Comparison of ENCODE assay signal across 32 cellular contexts in the genomic region with DNA sequence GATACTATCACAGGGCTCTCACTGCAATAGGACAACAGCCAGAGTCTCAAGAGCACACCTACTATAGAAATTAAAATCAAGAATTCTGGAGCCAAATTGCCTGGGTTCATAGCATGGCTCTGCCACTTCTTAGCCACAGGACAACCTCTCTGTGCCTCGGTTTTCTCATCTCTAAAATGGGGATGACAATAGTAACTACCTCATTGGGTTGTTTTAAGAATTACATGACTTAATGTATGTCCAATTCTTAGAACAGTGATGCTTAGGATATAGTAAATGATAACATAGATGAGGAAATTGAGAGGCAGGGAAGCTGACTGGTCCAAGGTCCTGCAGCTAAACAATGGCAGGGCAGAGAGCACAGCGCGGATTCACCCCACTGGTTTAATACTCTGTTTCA. TPM values are rescaled to one million over a fixed set of nuclear protein-coding genes. Genes with fewer than 3 reads are reported as not detected.
"Had no signal": no experiment of that assay in that cellular context is flagged by ENCODE, and none has a peak within 500 bp of the region (broad histone marks: within the 10 kb centered on the region; RNA-seq: fewer than 3 reads in every experiment).

No MANE protein-coding gene starts in this region.

- H3K36me3 ChIP-seq: neutrophil, pancreas, transverse colon, vagina had no signal

- DNase-seq: naive B cell; naive thymus-derived CD8-positive, alpha-beta T cell; nephron progenitor cell; nucleus accumbens; pancreas; posterior cingulate gyrus; psoas muscle; right cardiac atrium; stimulated activated CD4-positive, alpha-beta T cell treated with anti-CD3 and anti-CD28 coated beads, Interleukin-15, amount 100 ng/mL, for 24 hours; stimulated activated CD4-positive, alpha-beta T cell treated with anti-CD3 and anti-CD28 coated beads, Interleukin-2, amount 100 ng/mL, for 24 hours; stimulated activated CD4-positive, alpha-beta T cell treated with anti-CD3 and anti-CD28 coated beads, Interleukin-2, amount 100 ng/mL, for 48 hours; stimulated activated CD4-positive, alpha-beta T cell treated with anti-CD3 and anti-CD28 coated beads, Interleukin-4, amount 100 ng/mL, for 24 hours; stimulated activated naive B cell treated with anti-CD40 and anti-IgM and Interleukin-4, amounts not matched to agents 10 μg/mL and 1 μg/mL and 100 μg/mL, for 72 hours; stimulated activated naive CD4-positive, alpha-beta T cell treated with Interleukin-2 at 50 U/mL for 16 hours; stomach; testis; tibial artery; transverse colon had no signal

- H3K27me3 ChIP-seq: neutrophil, pancreas, stomach, suprapubic skin, testis, tibial artery, transverse colon, upper lobe of left lung, vagina had no signal

- H3K9me3 ChIP-seq: neutrophil, pancreas, psoas muscle, stomach, suprapubic skin, testis, tibial artery, transverse colon, upper lobe of left lung, vagina had no signal

- ATAC-seq: naive thymus-derived CD8-positive, alpha-beta T cell; pancreas; psoas muscle; right cardiac atrium; sciatic nerve; stimulated activated effector memory CD8-positive, alpha-beta T cell treated with anti-CD3 and anti-CD28 coated beads, Interleukin-12 subunit alpha, Interleukin-12 subunit beta, amount 100 ng/mL, for 72 hours; stimulated activated naive B cell treated with anti-CD40 and anti-IgM and Interleukin-4, amounts not matched to agents 10 μg/mL and 1 μg/mL and 100 μg/mL, for 72 hours had no signal

- FAIRE-seq: pancreas, urothelium cell line had no signal

- H3K27ac ChIP-seq: neutrophil, pancreas, psoas muscle, stomach, suprapubic skin, testis, tibial artery, transverse colon, upper lobe of left lung, vagina had no signal

- H3K4me3 ChIP-seq: pancreas, psoas muscle, skin epidermis, stomach, suprapubic skin, testis, tibial artery, transverse colon, upper lobe of left lung, vagina had no signal

- H3K4me1 ChIP-seq: pancreas, psoas muscle, stomach, suprapubic skin, testis, tibial artery, transverse colon, upper lobe of left lung, vagina had no signal

RNA-seq across cellular contexts. Expression of gene ODAPH, which starts 11.0 kb away (rescaled TPM):
- total RNA-seq: naive thymus-derived CD8-positive, alpha-beta T cell; neural crest cell; omental fat pad; osteocyte; pancreas; progenitor cell of endocrine pancreas; right cardiac atrium; sciatic nerve; stomach; subcutaneous adipose tissue; testis; transverse colon; upper lobe of left lung; ureter; vagina had no signal
- polyA plus RNA-seq: naive thymus-derived CD8-positive, alpha-beta T cell; pancreas; right cardiac atrium had no signal
